22 cellular contexts compared by ENCODE assay signal in the genomic region with DNA sequence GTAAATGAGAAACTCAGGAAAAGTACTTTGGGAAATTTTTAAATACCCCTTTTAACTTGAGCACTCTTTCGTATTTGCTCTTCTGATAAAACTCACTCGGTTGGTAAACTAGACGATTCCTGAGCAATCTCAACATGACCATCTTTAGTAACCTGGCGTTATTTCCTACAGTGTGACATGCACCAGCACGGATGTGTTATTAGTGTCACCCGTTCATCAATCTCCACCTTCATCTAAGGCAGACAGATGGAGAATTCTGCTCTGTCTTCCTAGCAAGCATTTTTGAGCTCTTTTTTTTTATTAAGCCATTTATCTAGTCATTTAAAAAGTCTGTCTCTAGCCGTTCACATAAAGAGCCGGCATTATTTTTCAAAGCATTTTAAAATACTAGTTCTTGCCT.
A peak's percentile ranks its signal among the peaks of the same experiment; 100 is the strongest.
DNase-seq lines count a peak whose midpoint lies in the region; FAIRE-seq and TF ChIP-seq lines count a peak whose summit lies in the region.
"Had no signal": no experiment of that assay in that cellular context is flagged by ENCODE, and none has a peak within 500 bp of the region (broad histone marks: within the 10 kb centered on the region; RNA-seq: fewer than 3 reads in every experiment).

No MANE protein-coding gene starts in this region.

- H2AFZ ChIP-seq in neural cell (ENCODE audit: low read depth, low read length) (no peak overlapping the region), trophoblast cell (ENCODE audit: insufficient read depth, low read length, poor library complexity) (no peak overlapping the region)
- H2AFZ ChIP-seq: GM23338 had no signal

- peak overlapping the region; percentile 70 for H3K4me2 ChIP-seq in neural cell (ENCODE audit: low read length)
- H3K4me2 ChIP-seq in trophoblast cell (ENCODE audit: low read length): no peak overlapping the region
- H3K4me2 ChIP-seq: BLaER1, GM23338, SK-N-SH had no signal

- H3F3A ChIP-seq in neural cell (ENCODE audit: insufficient read depth, low read length, poor library complexity, severe bottlenecking): no peaks in the 10 kb centered on the region

- H2BK12ac ChIP-seq in trophoblast cell (ENCODE audit: low read length): no peak overlapping the region

- WGBS in ectodermal cell, 2 experiments: 88 to 92% methylated on average over 6 to 8 of the region's 8 CpGs
- no CpG with 5 or more reads among the region's 8 CpGs for WGBS in trophoblast cell (ENCODE audit: extremely low coverage, insufficient coverage, insufficient read length)

- H4K91ac ChIP-seq in trophoblast cell (ENCODE audit: low read depth, low read length): no peak overlapping the region

- H2BK120ac ChIP-seq in trophoblast cell (ENCODE audit: insufficient read depth, low read length, poor library complexity): no peak overlapping the region

- H3K9ac ChIP-seq in neural cell (ENCODE audit: low read length) (peak overlapping the region; percentile 48), trophoblast cell (ENCODE audit: low read length) (no peak overlapping the region)
- H3K9ac ChIP-seq: BLaER1, SK-N-SH had no signal

- H2BK5ac ChIP-seq in trophoblast cell (ENCODE audit: low read depth, low read length, poor library complexity): no peak overlapping the region

- no peak for DNase-seq in D721Med (ENCODE audit: insufficient read length, low spot score)
- peak; percentile 16 for DNase-seq in NCI-H2171 (lab: John Stamatoyannopoulos, UW)
- no peak for DNase-seq in activated CD4-positive, alpha-beta T cell treated with anti-CD3 and anti-CD28 coated beads for 48 hours
- no peak for DNase-seq in NK-92 treated with Interleukin-12 subunit alpha and Interleukin-12 subunit beta, amount 100 ng/mL, for 24 hours (lab: John Stamatoyannopoulos, UW)
- no peak for DNase-seq in activated CD8-positive, alpha-beta memory T cell treated with anti-CD3 and anti-CD28 coated beads for 24 hours
- DNase-seq in trophoblast cell: no peak
- DNase-seq: CD4-positive, alpha-beta memory T cell; EL; HCEC 1CT; Karpas-422; NCI-H1048; NCI-H187; NCI-H446 treated with DMSO at 0.1 percent for 48 hours; NCI-H748 treated with DMSO at 0.1 percent for 48 hours; SHP77; SK-N-SH had no signal

- H3K23ac ChIP-seq in trophoblast cell (ENCODE audit: low read length): no peak overlapping the region

- H3K9me3 ChIP-seq in ectodermal cell (ENCODE audit: control insufficient read depth, low read length): no peaks in the 10 kb centered on the region
- no peaks in the 10 kb centered on the region for H3K9me3 ChIP-seq in neural cell (ENCODE audit: low read length)
- no peaks in the 10 kb centered on the region for H3K9me3 ChIP-seq in trophoblast cell (ENCODE audit: insufficient read depth, low read depth, low read length)
- H3K9me3 ChIP-seq: BLaER1, SK-N-SH had no signal

- TF ChIP-seq CTCF in D721Med (IDR thresholded peaks at IDR 0.05; ENCODE audit: insufficient read depth, missing control alignments) (no peak), neural cell (IDR thresholded peaks at IDR 0.05; ENCODE audit: poor library complexity, severe bottlenecking) (no peak)

- H3K9me2 ChIP-seq in neural cell (ENCODE audit: insufficient read depth, low read length): no peaks in the 10 kb centered on the region
- H3K9me2 ChIP-seq: SK-N-SH had no signal

- H3K27me3 ChIP-seq in ectodermal cell (ENCODE audit: control insufficient read depth, insufficient read depth, low read length, poor library complexity, severe bottlenecking): no peaks in the 10 kb centered on the region
- H3K27me3 ChIP-seq in neural cell (ENCODE audit: insufficient read depth, low read depth, low read length): no peaks in the 10 kb centered on the region
- no peaks in the 10 kb centered on the region for H3K27me3 ChIP-seq in trophoblast cell (ENCODE audit: insufficient read depth, low read length)
- H3K27me3 ChIP-seq: BLaER1 had no signal

- H3K4me1 ChIP-seq in ectodermal cell (ENCODE audit: control insufficient read depth, insufficient read depth, low read length) (peaks cover 35% of the 10 kb centered on the region), trophoblast cell (ENCODE audit: control insufficient read depth in 1 of 2, insufficient read depth in 2 of 2, low read length in 2 of 2) (peaks cover 0 to 2% of the 10 kb centered on the region in 2 experiments)

- H2AK5ac ChIP-seq in trophoblast cell (ENCODE audit: low read length): no peak overlapping the region

- H3K36me3 ChIP-seq in ectodermal cell (ENCODE audit: control insufficient read depth, insufficient read depth, low read length) (no peaks in the 10 kb centered on the region), neural cell (ENCODE audit: insufficient read depth, low read length) (no peaks in the 10 kb centered on the region), trophoblast cell (ENCODE audit: control insufficient read depth in 1 of 2, insufficient read depth in 2 of 2, low read length in 2 of 2) (no peaks in the 10 kb centered on the region)
- H3K36me3 ChIP-seq: BLaER1 had no signal

- H3K27ac ChIP-seq in ectodermal cell (ENCODE audit: insufficient read depth, low read depth, low read length, poor library complexity, severe bottlenecking): peak overlapping the region; percentile 83
- peak overlapping the region; percentile 88 for H3K27ac ChIP-seq in neural cell (ENCODE audit: low read length)
- H3K27ac ChIP-seq in trophoblast cell (ENCODE audit: low read depth, low read length): no peak overlapping the region
- H3K27ac ChIP-seq: BLaER1 had no signal

- no peak overlapping the region for H3K4ac ChIP-seq in trophoblast cell (ENCODE audit: low read depth, low read length)

- no peak overlapping the region for H4K12ac ChIP-seq in trophoblast cell (ENCODE audit: low read depth, low read length)

- H4K8ac ChIP-seq in trophoblast cell (ENCODE audit: low read depth, low read length): no peak overlapping the region

- H3K79me2 ChIP-seq in neural cell (replicated peaks; ENCODE audit: insufficient read depth, low read length): no peaks in the 10 kb centered on the region
- H3K79me2 ChIP-seq in trophoblast cell (ENCODE audit: control insufficient read depth, insufficient read depth, low read length, poor library complexity): no peaks in the 10 kb centered on the region

- no peak overlapping the region for H3K18ac ChIP-seq in trophoblast cell (ENCODE audit: low read length)

- H3K4me3 ChIP-seq in ectodermal cell (ENCODE audit: insufficient read depth, low read depth, low read length) (no peak overlapping the region), neural cell (ENCODE audit: low read length) (peak overlapping the region; percentile 49), trophoblast cell (ENCODE audit: low read depth, low read length) (no peak overlapping the region)
- H3K4me3 ChIP-seq: BLaER1, GM23338 had no signal

- H4K20me1 ChIP-seq in neural cell (ENCODE audit: insufficient read depth): no peaks in the 10 kb centered on the region
- H4K20me1 ChIP-seq: BLaER1 had no signal

- H3K79me1 ChIP-seq in trophoblast cell (ENCODE audit: low read length): no peaks in the 10 kb centered on the region

- peak; percentile 93 for TF ChIP-seq EP300 in neural cell (conservative IDR thresholded peaks at IDR 0.05; ENCODE audit: poor library complexity, severe bottlenecking)

- peak; percentile 91 for FAIRE-seq in D721Med (lab: Jason Lieb, UNC)
- FAIRE-seq: A204.1, GM12891 had no signal

- H3K14ac ChIP-seq in trophoblast cell (ENCODE audit: low read length): no peak overlapping the region

- TF ChIP-seq RAD21 in neural cell (conservative IDR thresholded peaks at IDR 0.05): no peak

TF ChIP-seq in neural cell, 6 proteins besides CTCF, POLR2A, EP300 and RAD21:
- TF ChIP-seq POLR2AphosphoS5 (IDR thresholded peaks at IDR 0.05) (peak; percentile 74), SMC3 (conservative IDR thresholded peaks at IDR 0.05; ENCODE audit: poor library complexity) (peak; percentile 20), TAF1 (IDR thresholded peaks at IDR 0.05; ENCODE audit: low read depth) (no peak), MXI1 (conservative IDR thresholded peaks at IDR 0.05; ENCODE audit: poor library complexity, severe bottlenecking) (no peak), EZH2 (IDR thresholded peaks at IDR 0.05; ENCODE audit: borderline replicate concordance, insufficient read depth, low read length, poor library complexity, severe bottlenecking) (no peak)
- TF ChIP-seq, protein P1, sequence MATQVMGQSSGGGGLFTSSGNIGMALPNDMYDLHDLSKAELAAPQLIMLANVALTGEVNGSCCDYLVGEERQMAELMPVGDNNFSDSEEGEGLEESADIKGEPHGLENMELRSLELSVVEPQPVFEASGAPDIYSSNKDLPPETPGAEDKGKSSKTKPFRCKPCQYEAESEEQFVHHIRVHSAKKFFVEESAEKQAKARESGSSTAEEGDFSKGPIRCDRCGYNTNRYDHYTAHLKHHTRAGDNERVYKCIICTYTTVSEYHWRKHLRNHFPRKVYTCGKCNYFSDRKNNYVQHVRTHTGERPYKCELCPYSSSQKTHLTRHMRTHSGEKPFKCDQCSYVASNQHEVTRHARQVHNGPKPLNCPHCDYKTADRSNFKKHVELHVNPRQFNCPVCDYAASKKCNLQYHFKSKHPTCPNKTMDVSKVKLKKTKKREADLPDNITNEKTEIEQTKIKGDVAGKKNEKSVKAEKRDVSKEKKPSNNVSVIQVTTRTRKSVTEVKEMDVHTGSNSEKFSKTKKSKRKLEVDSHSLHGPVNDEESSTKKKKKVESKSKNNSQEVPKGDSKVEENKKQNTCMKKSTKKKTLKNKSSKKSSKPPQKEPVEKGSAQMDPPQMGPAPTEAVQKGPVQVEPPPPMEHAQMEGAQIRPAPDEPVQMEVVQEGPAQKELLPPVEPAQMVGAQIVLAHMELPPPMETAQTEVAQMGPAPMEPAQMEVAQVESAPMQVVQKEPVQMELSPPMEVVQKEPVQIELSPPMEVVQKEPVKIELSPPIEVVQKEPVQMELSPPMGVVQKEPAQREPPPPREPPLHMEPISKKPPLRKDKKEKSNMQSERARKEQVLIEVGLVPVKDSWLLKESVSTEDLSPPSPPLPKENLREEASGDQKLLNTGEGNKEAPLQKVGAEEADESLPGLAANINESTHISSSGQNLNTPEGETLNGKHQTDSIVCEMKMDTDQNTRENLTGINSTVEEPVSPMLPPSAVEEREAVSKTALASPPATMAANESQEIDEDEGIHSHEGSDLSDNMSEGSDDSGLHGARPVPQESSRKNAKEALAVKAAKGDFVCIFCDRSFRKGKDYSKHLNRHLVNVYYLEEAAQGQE (IDR thresholded peaks at IDR 0.05; ENCODE audit: borderline replicate concordance): peak; percentile 27
TF ChIP-seq in neural cell: peak in this region for 3.
